9 cellular contexts compared by ENCODE assay signal in the genomic region with DNA sequence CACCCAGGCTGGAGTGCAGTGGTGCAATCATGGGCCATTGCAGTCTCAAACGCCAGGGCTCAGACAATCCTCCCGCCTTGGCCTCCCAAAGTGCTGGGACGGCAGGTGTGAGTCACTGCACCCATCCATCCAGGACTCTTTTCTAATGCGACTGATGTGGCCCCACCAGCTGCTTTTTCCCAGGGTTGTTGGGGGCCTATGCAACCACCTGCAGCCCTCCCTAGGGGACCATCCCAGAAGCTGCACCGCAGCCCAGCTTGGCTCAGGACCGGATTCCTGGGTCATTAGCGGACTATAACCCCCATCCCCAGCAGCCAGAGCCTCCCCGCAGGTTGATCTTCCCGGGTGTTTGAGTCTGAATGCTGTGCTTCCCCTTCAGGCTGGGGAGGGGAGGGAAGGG.
"Had no signal": no experiment of that assay in that cellular context is flagged by ENCODE, and none has a peak within 500 bp of the region (broad histone marks: within the 10 kb centered on the region; RNA-seq: fewer than 3 reads in every experiment).

No MANE protein-coding gene starts in this region.

- DNase-seq: GM23248, GOT3, H7, H9, HCEC 1CT, HFFc6 had no signal

- H3K9ac ChIP-seq: GM23248 had no signal

- H3K27ac ChIP-seq: GM23248 had no signal

- H3K4me3 ChIP-seq: GM23248, GM23338, HAP-1 had no signal

- H3K4me3 Mint-ChIP-seq: GM23338, H9, HFFc6 had no signal

- H3K9me3 ChIP-seq: HAP-1 had no signal

- H2AFZ ChIP-seq: GM23248, GM23338 had no signal

- H3K36me3 ChIP-seq: HAP-1 had no signal

- H3K27ac Mint-ChIP-seq: GM23338, HFFc6 had no signal

- H3K4me1 Mint-ChIP-seq: GM23338, H9 had no signal

- ATAC-seq: GM23338, HCT116 had no signal

- H3K4me2 ChIP-seq: GM23338 had no signal

- H3K4me1 ChIP-seq: HAP-1 had no signal
